In the genomic region with DNA sequence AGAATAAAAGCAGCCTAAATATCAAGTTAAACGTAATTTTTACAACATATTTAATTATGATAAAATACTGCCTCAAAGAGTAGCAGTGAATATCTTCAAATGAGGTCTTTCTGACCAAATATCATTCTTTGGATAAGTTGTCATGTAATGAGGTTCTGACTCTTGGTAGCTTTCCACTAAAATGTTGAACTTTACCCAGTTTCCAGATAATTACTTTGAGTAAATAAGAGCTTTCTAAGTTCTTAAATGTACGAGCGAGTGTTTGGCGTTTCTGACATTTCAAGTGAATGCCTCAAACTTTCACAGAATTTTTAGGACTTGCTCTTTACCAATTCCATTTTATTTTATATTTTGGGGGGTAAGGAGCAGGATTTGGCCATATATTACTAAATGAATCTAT, we compare ENCODE assay signal across 8 cellular contexts.
"Had no signal": no experiment of that assay in that cellular context is flagged by ENCODE, and none has a peak within 500 bp of the region (broad histone marks: within the 10 kb centered on the region; RNA-seq: fewer than 3 reads in every experiment).

No MANE protein-coding gene starts in this region.

- FAIRE-seq: G401.6, GM12878, GM12891, GM12892, GM18507, GM19239 had no signal

- DNase-seq: GDM1, GF-D8 had no signal

- H3K4me3 ChIP-seq: GM12878 had no signal

- ATAC-seq: GM12878 had no signal
